ENCODE assay signal across 8 cellular contexts in genomic region chr13:102903659-102904407, GRCh38. TPM values are rescaled to one million over a fixed set of nuclear protein-coding genes. Genes with fewer than 3 reads are reported as not detected.
DNase-seq lines count a peak whose midpoint lies in the region; FAIRE-seq and TF ChIP-seq lines count a peak whose summit lies in the region.

No MANE protein-coding gene starts in this region.

- H3K4me3 Mint-ChIP-seq in activated CD4-positive, alpha-beta memory T cell treated with anti-CD3 and anti-CD28 coated beads, Interleukin-2, amount 10 ng/mL, durations not matched to agents 7 days and 5 days: no peak overlapping the region

- H3K9me2 ChIP-seq in hepatocyte (replicated peaks; ENCODE audit: insufficient read depth): no peaks in the 10 kb centered on the region

- no peak overlapping the region for H3K4me2 ChIP-seq in hepatocyte

- TF ChIP-seq CTCF in AG04449 (IDR thresholded peaks at IDR 0.05; ENCODE audit: insufficient read depth, low read length, missing control alignments): peak; percentile 21
- TF ChIP-seq CTCF in hepatocyte (IDR thresholded peaks at IDR 0.05; ENCODE audit: poor library complexity): peak; percentile 52

- H3K9me3 Mint-ChIP-seq in activated CD4-positive, alpha-beta memory T cell treated with anti-CD3 and anti-CD28 coated beads, Interleukin-2, amount 10 ng/mL, durations not matched to agents 7 days and 5 days: no peaks in the 10 kb centered on the region

- no peak overlapping the region for H3K27ac Mint-ChIP-seq in activated CD4-positive, alpha-beta memory T cell treated with anti-CD3 and anti-CD28 coated beads, Interleukin-2, amount 10 ng/mL, durations not matched to agents 7 days and 5 days

- peaks cover 14% of the 10 kb centered on the region for H3K4me1 ChIP-seq in hepatocyte (ENCODE audit: insufficient read depth)

- peak; percentile 65 for FAIRE-seq in GM18507 (lab: Jason Lieb, UNC)

- no peaks in the 10 kb centered on the region for H3K9me3 ChIP-seq in hepatocyte (ENCODE audit: low read depth)

- no peaks in the 10 kb centered on the region for H3K27me3 ChIP-seq in hepatocyte

- H3K4me3 ChIP-seq in AG04449 (ENCODE audit: low read depth, low read length) (no peak overlapping the region), hepatocyte (no peak overlapping the region)

- no peaks in the 10 kb centered on the region for H3K79me2 ChIP-seq in hepatocyte

- POLR2A ChIA-PET in AG04449 (lab: Yijun Ruan, JAX): no interaction called here
- POLR2A ChIA-PET in activated CD4-positive, alpha-beta memory T cell treated with anti-CD3 and anti-CD28 coated beads, Interleukin-2, amount 10 ng/mL, durations not matched to agents 7 days and 5 days (lab: Charles Lee): no interaction called here

- DNase-seq in AG04449 (ENCODE audit: low read depth, low spot score): no peak
- no peak for DNase-seq in GM18507 (ENCODE audit: extremely low spot score, insufficient read length, low read depth)
- peak; percentile 33 for DNase-seq in SK-MEL-5 (ENCODE audit: low read depth, low spot score)
- DNase-seq in hepatocyte (ENCODE audit: low spot score): no peak
- no peak for DNase-seq in stimulated activated CD4-positive, alpha-beta T cell treated with anti-CD3 and anti-CD28 coated beads, Interleukin-1b, Interleukin-23, amount 100 ng/mL, for 48 hours
- no peak for DNase-seq in activated CD4-positive, alpha-beta memory T cell treated with anti-CD3 and anti-CD28 coated beads, Interleukin-2, amount 10 ng/mL, durations not matched to agents 7 days and 5 days
- no peak for DNase-seq in activated effector memory CD4-positive, alpha-beta T cell treated with anti-CD3 and anti-CD28 coated beads, Interleukin-2, amount 50 U/mL, for 16 hours
- no peak for DNase-seq in NCI-H748 (lab: John Stamatoyannopoulos, UW; ENCODE audit: unreplicated experiment)

- H3K27ac ChIP-seq in hepatocyte: no peak overlapping the region

- H4K20me1 ChIP-seq in hepatocyte (ENCODE audit: insufficient read depth, poor library complexity, severe bottlenecking): no peaks in the 10 kb centered on the region

- no peak overlapping the region for H2AFZ ChIP-seq in hepatocyte

- peaks cover 3% of the 10 kb centered on the region for H3K27me3 Mint-ChIP-seq in activated CD4-positive, alpha-beta memory T cell treated with anti-CD3 and anti-CD28 coated beads, Interleukin-2, amount 10 ng/mL, durations not matched to agents 7 days and 5 days

- in situ Hi-C loops in SK-MEL-5 (cut with HindIII; ENCODE audit: low pct_unique_long_range_greater_than_20kb, low sequenced_read_pairs): no loop called here

- CTCF ChIA-PET in AG04449 (lab: Yijun Ruan, JAX): no interaction called here
- CTCF ChIA-PET in activated CD4-positive, alpha-beta memory T cell treated with anti-CD3 and anti-CD28 coated beads, Interleukin-2, amount 10 ng/mL, durations not matched to agents 7 days and 5 days (lab: Charles Lee): interaction anchor here (1.0 to 1.1 kb wide), 2 partner anchors 13 to 33 kb away, joined by 3 to 4 read pairs; no protein-coding TSS in a partner anchor

- H3K36me3 Mint-ChIP-seq in activated CD4-positive, alpha-beta memory T cell treated with anti-CD3 and anti-CD28 coated beads, Interleukin-2, amount 10 ng/mL, durations not matched to agents 7 days and 5 days (ENCODE audit: low read depth): no peaks in the 10 kb centered on the region

- H3K4me1 Mint-ChIP-seq in activated CD4-positive, alpha-beta memory T cell treated with anti-CD3 and anti-CD28 coated beads, Interleukin-2, amount 10 ng/mL, durations not matched to agents 7 days and 5 days: peaks cover 6% of the 10 kb centered on the region

- H3K36me3 ChIP-seq in hepatocyte (replicated peaks; ENCODE audit: insufficient read depth, low read depth): no peaks in the 10 kb centered on the region

- WGBS in hepatocyte (ENCODE audit: low lambda C conversion rate, missing lambda C conversion rate): 60% methylated on average over 14 of the region's 14 CpGs

RNA-seq across cellular contexts. Expression of gene ERCC5, which starts 58.0 kb away (rescaled TPM):
- 42.5 and 52.0 TPM in 2 replicates for total RNA-seq in SK-MEL-5 (2014; rRNA removed; shearing (Covaris generic))
- 26.4 and 28.0 TPM in 2 replicates for polyA plus RNA-seq in SK-MEL-5 (2015; cell fraction: cytosol; rRNA removed)
- polyA plus RNA-seq in SK-MEL-5 (2015; cell fraction: nucleus; rRNA removed): 120 and 155 TPM in 2 replicates
- 58.7 and 67.1 TPM in 2 replicates for total RNA-seq in hepatocyte
- 31.3 and 34.4 TPM in 2 replicates for polyA plus RNA-seq in hepatocyte
- total RNA-seq in activated CD4-positive, alpha-beta memory T cell treated with anti-CD3 and anti-CD28 coated beads, Interleukin-2, amount 10 ng/mL, durations not matched to agents 7 days and 5 days: 10 to 100 TPM; 82.3 to 89.9 TPM
